13 cellular contexts compared by ENCODE assay signal in the genomic region with DNA sequence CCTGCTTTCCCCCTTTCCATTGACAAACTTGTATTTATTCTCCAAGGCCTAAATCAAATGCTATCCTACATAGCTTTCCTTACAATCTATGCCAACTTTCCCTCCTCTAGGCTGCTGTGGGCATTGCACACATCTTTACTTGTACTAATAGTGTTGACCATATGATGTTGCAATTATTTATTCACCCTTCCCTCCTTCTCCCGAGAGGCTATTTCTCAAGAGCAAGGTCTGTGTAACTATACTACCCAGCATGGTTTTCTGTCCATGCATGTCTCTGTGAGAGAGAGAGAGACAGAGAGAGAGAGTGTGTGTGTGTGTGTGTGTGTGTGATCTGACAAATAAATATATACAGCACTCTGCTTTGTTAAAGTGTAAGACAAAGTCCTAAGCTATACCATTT.
A peak's percentile ranks its signal among the peaks of the same experiment; 100 is the strongest.
DNase-seq lines count a peak whose midpoint lies in the region; ATAC-seq and TF ChIP-seq lines count a peak whose summit lies in the region.
"Had no signal": no experiment of that assay in that cellular context is flagged by ENCODE, and none has a peak within 500 bp of the region (broad histone marks: within the 10 kb centered on the region; RNA-seq: fewer than 3 reads in every experiment).

No MANE protein-coding gene starts in this region.

- BruUV-seq in MCF 10A (replicated peaks; lab: Mats Ljungman, UMichigan): no TSS peak

- no peaks in the 10 kb centered on the region for H3K9me3 ChIP-seq in breast epithelium

- DNase-seq in MCF 10A (ENCODE audit: unreplicated experiment) (peak; percentile 83), breast epithelium (ENCODE audit: low spot score in 2 of 2) (no peak), RPMI7951 (ENCODE audit: low read depth) (peak; percentile 18), fibroblast of pulmonary artery (ENCODE audit: low read depth) (peak; percentile 79), stromal cell of bone marrow (ENCODE audit: low read depth) (peak; percentile 40), cerebellum (ENCODE audit: low spot score) (no peak), NCI-H2107 (lab: John Stamatoyannopoulos, UW) (no peak)
- DNase-seq: activated naive CD4-positive, alpha-beta T cell treated with anti-CD3 and anti-CD28 coated beads for 36 hours; cerebellar nuclear complex; NCI-H2227 treated with DMSO at 0.1 percent for 48 hours; stimulated activated CD8-positive, alpha-beta memory T cell treated with anti-CD3 and anti-CD28 coated beads, Interleukin-4, amount 100 ng/mL, for 48 hours; T-helper 9 cell had no signal

- ATAC-seq in GM21515 (IDR thresholded peaks at IDR 0.05; ENCODE audit: unreplicated experiment): no peak

- H3K4me3 Mint-ChIP-seq in MCF 10A (ENCODE audit: unreplicated experiment): no peak overlapping the region
- H3K4me3 Mint-ChIP-seq: activated naive CD4-positive, alpha-beta T cell treated with anti-CD3 and anti-CD28 coated beads for 36 hours had no signal

- intact Hi-C loops in MCF 10A (cut with micrococcal nuclease): loop anchor here (5.0 kb wide), 2 partner anchors 158 to 443 kb away; a partner anchor contains a TSS
- intact Hi-C loops in breast epithelium (cut with DNase I; ENCODE audit: low total_unique reads): loop anchor here (10.0 kb wide), 1 partner anchor 230 kb away; no protein-coding TSS in a partner anchor

- no peak overlapping the region for H3K27ac ChIP-seq in breast epithelium

- H3K27ac Mint-ChIP-seq in MCF 10A (ENCODE audit: low read depth, unreplicated experiment): no peak overlapping the region
- H3K27ac Mint-ChIP-seq: activated naive CD4-positive, alpha-beta T cell treated with anti-CD3 and anti-CD28 coated beads for 36 hours had no signal

- no peaks in the 10 kb centered on the region for H3K9me3 Mint-ChIP-seq in MCF 10A (ENCODE audit: unreplicated experiment)
- H3K9me3 Mint-ChIP-seq: activated naive CD4-positive, alpha-beta T cell treated with anti-CD3 and anti-CD28 coated beads for 36 hours had no signal

- H3K36me3 ChIP-seq in breast epithelium: no peaks in the 10 kb centered on the region

- no peak for TF ChIP-seq CTCF in MCF 10A (IDR thresholded peaks at IDR 0.05; ENCODE audit: unreplicated experiment)
- peak in 1 of 3 donors; percentile 11 for TF ChIP-seq CTCF in breast epithelium (IDR thresholded peaks at IDR 0.05)
- peak; percentile 17 for TF ChIP-seq CTCF in fibroblast of pulmonary artery (IDR thresholded peaks at IDR 0.05; ENCODE audit: low read length, missing control alignments)

- no peak overlapping the region for H3K4me3 ChIP-seq in breast epithelium
- no peak overlapping the region for H3K4me3 ChIP-seq in fibroblast of pulmonary artery (replicated peaks; ENCODE audit: low read depth, low read length)

- no peaks in the 10 kb centered on the region for H3K27me3 Mint-ChIP-seq in MCF 10A (ENCODE audit: insufficient read depth, unreplicated experiment)

- H3K27me3 ChIP-seq in breast epithelium: no peaks in the 10 kb centered on the region

- CTCF ChIA-PET in MCF 10A (lab: Yijun Ruan, JAX): interaction anchor here (0.6 to 6.5 kb wide), 7 partner anchors 10 to 616 kb away, joined by 3 to 104 read pairs (median 4); no protein-coding TSS in a partner anchor

- peaks cover 0 to 3% of the 10 kb centered on the region in 2 donors for H3K4me1 ChIP-seq in breast epithelium

- H3K36me3 Mint-ChIP-seq in MCF 10A (ENCODE audit: insufficient read depth, unreplicated experiment): no peaks in the 10 kb centered on the region

- POLR2A ChIA-PET in MCF 10A (lab: Yijun Ruan, JAX): interaction anchor here (0.6 to 1.4 kb wide), 6 partner anchors 36 to 418 kb away, joined by 3 to 5 read pairs (median 3); a partner anchor contains a TSS

- no peak for TF ChIP-seq POLR2A in breast epithelium (IDR thresholded peaks at IDR 0.05)

- H3K4me1 Mint-ChIP-seq in MCF 10A (ENCODE audit: insufficient read depth, unreplicated experiment): no peaks in the 10 kb centered on the region

Comparison
In these comparisons a context has a peak if more than half of its experiments do, and no peak if none do; other contexts are left out.
1. DNase-seq: peak in MCF 10A (single experiment), RPMI7951 (single experiment), fibroblast of pulmonary artery (single experiment) and stromal cell of bone marrow (single experiment); none in breast epithelium (0 of 2), cerebellum (single experiment) and NCI-H2107 (single experiment).